ENCODE assay signal across 11 cellular contexts in genomic region chr6:147287869-147288271, GRCh38.
DNase-seq lines count a peak whose midpoint lies in the region; ATAC-seq lines count a peak whose summit lies in the region.
"Had no signal": no experiment of that assay in that cellular context is flagged by ENCODE, and none has a peak within 500 bp of the region (broad histone marks: within the 10 kb centered on the region; RNA-seq: fewer than 3 reads in every experiment).

No MANE protein-coding gene starts in this region.

- H3K4me1 Mint-ChIP-seq in dendritic cell treated with granulocyte-macrophage colony-stimulating factor and Interleukin-4, amounts not matched to agents 40 ng/mL and 50 ng/mL, for 4 days (ENCODE audit: low read depth): peaks cover 17% of the 10 kb centered on the region

- H3K56ac ChIP-seq in mesendoderm (ENCODE audit: low read length): no peak overlapping the region

- no peak overlapping the region for H3K27ac ChIP-seq in mesendoderm (ENCODE audit: low read depth, low read length)
- H3K27ac ChIP-seq: sigmoid colon had no signal

- H3K4ac ChIP-seq in mesendoderm (ENCODE audit: low read depth, low read length): no peak overlapping the region

- H3K9ac ChIP-seq in mesendoderm (ENCODE audit: low read length): no peak overlapping the region

- H4K5ac ChIP-seq in mesendoderm (ENCODE audit: low read length): no peak overlapping the region

- H3K4me3 ChIP-seq in mesendoderm (ENCODE audit: low read length): no peak overlapping the region
- H3K4me3 ChIP-seq: sigmoid colon had no signal

- no peaks in the 10 kb centered on the region for H3K27me3 ChIP-seq in mesendoderm (ENCODE audit: insufficient read depth, low read length, poor library complexity)
- H3K27me3 ChIP-seq: sigmoid colon had no signal

- H3K36me3 Mint-ChIP-seq in dendritic cell treated with granulocyte-macrophage colony-stimulating factor and Interleukin-4, amounts not matched to agents 40 ng/mL and 50 ng/mL, for 4 days (ENCODE audit: low read depth): peaks cover 35% of the 10 kb centered on the region

- intact Hi-C loops in dendritic cell treated with granulocyte-macrophage colony-stimulating factor and Interleukin-4, amounts not matched to agents 40 ng/mL and 50 ng/mL, for 4 days (cut with micrococcal nuclease): loop anchor here (5.0 kb wide), 2 partner anchors 386 to 431 kb away; no protein-coding TSS in a partner anchor

- H4K8ac ChIP-seq in mesendoderm (ENCODE audit: low read depth, low read length): no peak overlapping the region

- H2BK5ac ChIP-seq in mesendoderm (ENCODE audit: low read length): no peak overlapping the region

- H3K27me3 Mint-ChIP-seq in dendritic cell treated with granulocyte-macrophage colony-stimulating factor and Interleukin-4, amounts not matched to agents 40 ng/mL and 50 ng/mL, for 4 days: no peaks in the 10 kb centered on the region

- no peak overlapping the region for H2BK15ac ChIP-seq in mesendoderm (replicated peaks; ENCODE audit: low read depth)

- H3K27ac Mint-ChIP-seq in dendritic cell treated with granulocyte-macrophage colony-stimulating factor and Interleukin-4, amounts not matched to agents 40 ng/mL and 50 ng/mL, for 4 days: peak overlapping the region; percentile 66

- no peak overlapping the region for H2AK5ac ChIP-seq in mesendoderm (ENCODE audit: low read length)

- no peaks in the 10 kb centered on the region for H3K79me2 ChIP-seq in mesendoderm (ENCODE audit: control insufficient read depth, insufficient read depth, low read length)

- no peak overlapping the region for H3K4me3 Mint-ChIP-seq in dendritic cell treated with granulocyte-macrophage colony-stimulating factor and Interleukin-4, amounts not matched to agents 40 ng/mL and 50 ng/mL, for 4 days

- no peak overlapping the region for H3K18ac ChIP-seq in mesendoderm (ENCODE audit: low read length)

- no peak overlapping the region for H3K4me2 ChIP-seq in mesendoderm (ENCODE audit: low read length)

- DNase-seq in DMS53 (lab: John Stamatoyannopoulos, UW): peak; percentile 59
- DNase-seq in NCI-H226: peak; percentile 61
- DNase-seq in mesendoderm: peak; percentile 53
- DNase-seq in UCSD-AML1 (lab: John Stamatoyannopoulos, UW; ENCODE audit: unreplicated experiment): no peak
- DNase-seq in NCI-H2196 (lab: John Stamatoyannopoulos, UW; ENCODE audit: unreplicated experiment): no peak
- DNase-seq: NCI-H2171 treated with DMSO at 0.1 percent for 48 hours; sigmoid colon; stimulated activated CD8-positive, alpha-beta memory T cell treated with anti-CD3 and anti-CD28 coated beads, Interleukin-4, amount 100 ng/mL, for 48 hours had no signal

- WGBS in mesendoderm (ENCODE audit: extremely low coverage, insufficient coverage, low lambda C conversion rate): no CpG with 5 or more reads among the region's 3 CpGs

- H3K4me1 ChIP-seq in mesendoderm (ENCODE audit: control insufficient read depth, low read depth, low read length): no peaks in the 10 kb centered on the region

- H3K9me3 Mint-ChIP-seq in dendritic cell treated with granulocyte-macrophage colony-stimulating factor and Interleukin-4, amounts not matched to agents 40 ng/mL and 50 ng/mL, for 4 days: no peaks in the 10 kb centered on the region

- no peak overlapping the region for H2BK120ac ChIP-seq in mesendoderm (ENCODE audit: low read depth, low read length)

- no peaks in the 10 kb centered on the region for H3K79me1 ChIP-seq in mesendoderm (ENCODE audit: low read length)

- ATAC-seq in GM19467 (IDR thresholded peaks at IDR 0.05; ENCODE audit: unreplicated experiment) (no peak), GM18867 (IDR thresholded peaks at IDR 0.05; ENCODE audit: unreplicated experiment) (no peak)

- H3K36me3 ChIP-seq in mesendoderm (ENCODE audit: control insufficient read depth, insufficient read depth, low read length): no peaks in the 10 kb centered on the region
- H3K36me3 ChIP-seq: sigmoid colon had no signal

- no peak overlapping the region for H3K23ac ChIP-seq in mesendoderm (ENCODE audit: low read length)

Comparison
In these comparisons a context has a peak if more than half of its experiments do, and no peak if none do; other contexts are left out.
1. DNase-seq: peak in DMS53 (single experiment), NCI-H226 (single experiment) and mesendoderm (single experiment); none in UCSD-AML1 (single experiment) and NCI-H2196 (single experiment).